ENCODE assay signal across 19 cellular contexts in genomic region chr3:170259853-170260386, GRCh38.
"Had no signal": no experiment of that assay in that cellular context is flagged by ENCODE, and none has a peak within 500 bp of the region (broad histone marks: within the 10 kb centered on the region; RNA-seq: fewer than 3 reads in every experiment).

No MANE protein-coding gene starts in this region.

- H3K9me3 ChIP-seq: pancreas, upper lobe of left lung had no signal

- ATAC-seq: naive thymus-derived CD8-positive, alpha-beta T cell; pancreas; SK-N-SH treated with all-trans-retinoic acid at 6 μM for 48 hours had no signal

- H3K27ac Mint-ChIP-seq: activated CD4-positive, alpha-beta T cell treated with anti-CD3 and anti-CD28 coated beads, Interleukin-2, amount 10 ng/mL, durations not matched to agents 7 days and 5 days; activated naive CD4-positive, alpha-beta T cell treated with anti-CD3 and anti-CD28 coated beads for 36 hours; brain; dendritic cell treated with granulocyte-macrophage colony-stimulating factor and Interleukin-4, amounts not matched to agents 40 ng/mL and 50 ng/mL, for 4 days; immature natural killer cell; naive thymus-derived CD8-positive, alpha-beta T cell had no signal

- H3K4me1 Mint-ChIP-seq: brain had no signal

- H3K9me3 Mint-ChIP-seq: central memory CD8-positive, alpha-beta T cell; dendritic cell treated with granulocyte-macrophage colony-stimulating factor and Interleukin-4, amounts not matched to agents 40 ng/mL and 50 ng/mL, for 4 days had no signal

- DNase-seq: activated CD4-positive, alpha-beta T cell treated with anti-CD3 and anti-CD28 coated beads, Interleukin-2, amount 10 ng/mL, durations not matched to agents 7 days and 5 days; activated naive CD4-positive, alpha-beta T cell treated with anti-CD3 and anti-CD28 coated beads for 36 hours; amygdala; effector memory CD4-positive, alpha-beta T cell; head of caudate nucleus; immature natural killer cell; mesenchymal stem cell; naive thymus-derived CD8-positive, alpha-beta T cell; pancreas; SHP77 treated with DMSO at 0.1 percent for 48 hours; stimulated activated CD4-positive, alpha-beta T cell treated with anti-CD3 and anti-CD28 coated beads, Interleukin-2, amount 100 ng/mL, for 48 hours; stimulated activated naive CD4-positive, alpha-beta T cell treated with Interleukin-2 at 50 U/mL for 16 hours; T-helper 1 cell; upper lobe of left lung; WERI-Rb-1 had no signal

- H3K27me3 Mint-ChIP-seq: activated CD4-positive, alpha-beta T cell treated with anti-CD3 and anti-CD28 coated beads, Interleukin-2, amount 10 ng/mL, durations not matched to agents 7 days and 5 days; central memory CD8-positive, alpha-beta T cell; dendritic cell treated with granulocyte-macrophage colony-stimulating factor and Interleukin-4, amounts not matched to agents 40 ng/mL and 50 ng/mL, for 4 days; naive thymus-derived CD8-positive, alpha-beta T cell had no signal

- H3K4me3 Mint-ChIP-seq: activated CD4-positive, alpha-beta T cell treated with anti-CD3 and anti-CD28 coated beads, Interleukin-2, amount 10 ng/mL, durations not matched to agents 7 days and 5 days; activated naive CD4-positive, alpha-beta T cell treated with anti-CD3 and anti-CD28 coated beads for 36 hours; brain; central memory CD8-positive, alpha-beta T cell; dendritic cell treated with granulocyte-macrophage colony-stimulating factor and Interleukin-4, amounts not matched to agents 40 ng/mL and 50 ng/mL, for 4 days; immature natural killer cell; naive thymus-derived CD8-positive, alpha-beta T cell had no signal

- H3K4me3 ChIP-seq: pancreas, upper lobe of left lung had no signal
